In the genomic region with DNA sequence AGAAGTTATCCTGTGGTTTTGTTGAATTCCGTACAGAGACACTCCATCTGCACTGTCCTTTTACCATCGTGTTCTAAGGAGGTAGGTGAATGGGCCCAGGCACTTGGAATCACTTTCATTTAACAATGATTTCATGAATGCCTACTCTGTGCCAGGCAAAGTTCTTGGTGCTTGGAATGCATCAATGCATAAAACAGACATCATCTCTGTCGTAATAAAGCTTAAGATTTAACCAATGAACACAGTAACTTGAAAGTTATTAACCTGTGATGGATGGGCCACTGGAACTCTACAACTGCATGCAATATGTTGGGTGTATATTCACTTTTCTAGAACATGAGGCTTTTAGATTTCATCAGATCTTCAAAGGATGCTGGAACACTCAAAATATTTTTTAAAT, we compare ENCODE assay signal across 23 cellular contexts. TPM values are rescaled to one million over a fixed set of nuclear protein-coding genes. Genes with fewer than 3 reads are reported as not detected.
DNase-seq lines count a peak whose midpoint lies in the region; ATAC-seq, FAIRE-seq and TF ChIP-seq lines count a peak whose summit lies in the region.
"Had no signal": no experiment of that assay in that cellular context is flagged by ENCODE, and none has a peak within 500 bp of the region (broad histone marks: within the 10 kb centered on the region; RNA-seq: fewer than 3 reads in every experiment).

No MANE protein-coding gene starts in this region.

- H3K4ac ChIP-seq in IMR-90 (ENCODE audit: low read depth, low read length), result no peak overlapping the region

- no peaks in the 10 kb centered on the region for H3K9me3 ChIP-seq in A549
- no peaks in the 10 kb centered on the region for H3K9me3 ChIP-seq in IMR-90 (ENCODE audit: control insufficient read depth, insufficient read depth, low read length)
- no peaks in the 10 kb centered on the region for H3K9me3 ChIP-seq in astrocyte (ENCODE audit: insufficient read depth, low read depth, low read length)
- H3K9me3 ChIP-seq: BLaER1, Caco-2, HAP-1 had no signal

- peaks cover 23 to 46% of the 10 kb centered on the region in 2 experiments for H3K79me1 ChIP-seq in IMR-90 (ENCODE audit: low read depth in 1 of 2, low read length in 2 of 2)

- no peak overlapping the region for H2AK9ac ChIP-seq in IMR-90 (replicated peaks; ENCODE audit: low read depth, low read length, poor library complexity)

- POLR2A ChIA-PET in A549 (lab: Yijun Ruan, JAX) (no interaction called here), IMR-90 (lab: Charles Lee; ENCODE audit: unreplicated experiment) (no interaction called here)

- ATAC-seq in A549 (no peak), IMR-90 (ENCODE audit: low read depth) (no peak)
- ATAC-seq: CD8-positive, alpha-beta T cell had no signal

- peaks cover 4% of the 10 kb centered on the region for H3K36me3 ChIP-seq in IMR-90 (ENCODE audit: control insufficient read depth, insufficient read depth, low read length)
- H3K36me3 ChIP-seq in astrocyte (ENCODE audit: insufficient read depth, low read length), result no peaks in the 10 kb centered on the region
- H3K36me3 ChIP-seq: BLaER1, HAP-1 had no signal

- no peak overlapping the region for H4K8ac ChIP-seq in IMR-90 (ENCODE audit: low read depth in 2 of 2, low read length in 2 of 2)

- TF ChIP-seq RAD21 in A549 (conservative IDR thresholded peaks at IDR 0.05 in 1 of 2, IDR thresholded peaks at IDR 0.05 in 1 of 2) (no peak), IMR-90 (IDR thresholded peaks at IDR 0.05; ENCODE audit: low read length) (no peak)

- no peaks in the 10 kb centered on the region for H3K27me3 Mint-ChIP-seq in astrocyte (ENCODE audit: low read depth, unreplicated experiment)

- no peak overlapping the region for H3K56ac ChIP-seq in IMR-90 (ENCODE audit: extremely low read depth, insufficient read depth, low read length)

- intact Hi-C loops in IMR-90 (cut with micrococcal nuclease), result no loop called here

- in situ Hi-C loops in IMR-90 (cut with MboI; ENCODE audit: low sequenced_read_pairs), result loop anchor here (25.0 kb wide), 1 partner anchor 413 kb away; no protein-coding TSS in a partner anchor

- H3K4me1 Mint-ChIP-seq in astrocyte (ENCODE audit: low read depth, unreplicated experiment), result no peaks in the 10 kb centered on the region
- H3K4me1 Mint-ChIP-seq: B cell; CD4-positive, CD25-positive, alpha-beta regulatory T cell had no signal

- H2BK15ac ChIP-seq in IMR-90 (ENCODE audit: low read depth, low read length), result no peak overlapping the region

- no peak overlapping the region; the same call in 1 of the 2 replicates for H3K18ac ChIP-seq in IMR-90 (ENCODE audit: low read depth, low read length)

- no peak overlapping the region for H3K4me3 Mint-ChIP-seq in astrocyte (ENCODE audit: unreplicated experiment)
- H3K4me3 Mint-ChIP-seq: B cell; CD4-positive, CD25-positive, alpha-beta regulatory T cell; CD8-positive, alpha-beta T cell had no signal

- H2BK5ac ChIP-seq in IMR-90 (ENCODE audit: low read depth, low read length, poor library complexity, severe bottlenecking), result no peak overlapping the region

- DNase-seq in A549 (ENCODE audit: low read depth in 1 of 2, low spot score in 1 of 2) (no peak), IMR-90 (no peak), astrocyte (ENCODE audit: low read depth) (no peak), kidney tubule cell (ENCODE audit: low spot score) (peak; percentile 51), 8988T (no peak), occipital lobe (lab: John Stamatoyannopoulos, UW) (no peak), HuH-7.5 (ENCODE audit: low spot score) (no peak), GOT3 (lab: John Stamatoyannopoulos, UW) (no peak)
- DNase-seq: Caco-2; CD4-positive, CD25-positive, alpha-beta regulatory T cell; CD8-positive, alpha-beta T cell; DMS153; DND-41; GM23248 had no signal

- H3K27ac Mint-ChIP-seq in astrocyte (ENCODE audit: unreplicated experiment), result no peak overlapping the region
- H3K27ac Mint-ChIP-seq: B cell; CD4-positive, CD25-positive, alpha-beta regulatory T cell; CD8-positive, alpha-beta T cell had no signal

- H3K4me2 ChIP-seq in A549 (peak overlapping the region; percentile 17; the same call in 2 of the 3 replicates), IMR-90 (ENCODE audit: low read depth, low read length) (no peak overlapping the region), astrocyte (ENCODE audit: low read length) (no peak overlapping the region)
- H3K4me2 ChIP-seq: BLaER1 had no signal

- no peak overlapping the region for H2BK120ac ChIP-seq in IMR-90 (ENCODE audit: low read depth, low read length)

- peaks cover 3% of the 10 kb centered on the region for H3K9me3 Mint-ChIP-seq in astrocyte (ENCODE audit: unreplicated experiment)
- H3K9me3 Mint-ChIP-seq: CD8-positive, alpha-beta T cell had no signal

- no peak for TF ChIP-seq POLR2A in A549 (IDR thresholded peaks at IDR 0.05; ENCODE audit: low read length)
- TF ChIP-seq POLR2A in IMR-90 (IDR thresholded peaks at IDR 0.05; ENCODE audit: low read depth, low read length), result no peak

- peaks cover 2% of the 10 kb centered on the region; the same call in 1 of the 2 replicates for H3K9me1 ChIP-seq in IMR-90 (ENCODE audit: insufficient read depth, low read length)

- peaks cover 11% of the 10 kb centered on the region; the same call in 1 of the 3 replicates for H3K4me1 ChIP-seq in A549
- H3K4me1 ChIP-seq in IMR-90 (ENCODE audit: control insufficient read depth, insufficient read depth, low read length), result peaks cover 2% of the 10 kb centered on the region; the same call in 1 of the 2 replicates
- no peaks in the 10 kb centered on the region for H3K4me1 ChIP-seq in astrocyte (ENCODE audit: insufficient read depth, low read length)
- H3K4me1 ChIP-seq: BLaER1 had no signal

- H3K4me3 ChIP-seq in A549, result no peak overlapping the region
- no peak overlapping the region for H3K4me3 ChIP-seq in IMR-90 (ENCODE audit: insufficient read depth, low read depth, low read length)
- H3K4me3 ChIP-seq in astrocyte (ENCODE audit: insufficient read depth, low read depth, low read length), result no peak overlapping the region
- H3K4me3 ChIP-seq: BLaER1, GM23248, HAP-1 had no signal

- TSS peak; percentile 4 for BruUV-seq in IMR-90 (replicated peaks; lab: Mats Ljungman, UMichigan)

- WGBS in A549 (ENCODE audit: missing lambda C conversion rate), result 52% methylated on average over 3 of the region's 3 CpGs
- WGBS in IMR-90 (ENCODE audit: extremely low coverage in 2 of 2, insufficient read length in 1 of 2), 2 experiments, result no CpG with 5 or more reads among the region's 3 CpGs

- dilution Hi-C loops in IMR-90 (cut with HindIII; ENCODE audit: low sequenced_read_pairs, unreplicated experiment), result no loop called here

- no peak overlapping the region for H2BK20ac ChIP-seq in IMR-90 (ENCODE audit: low read depth, low read length)

- H3K27me3 ChIP-seq in IMR-90 (ENCODE audit: control insufficient read depth, insufficient read depth, low read length) (no peaks in the 10 kb centered on the region), astrocyte (ENCODE audit: insufficient read depth, low read length) (no peaks in the 10 kb centered on the region)
- H3K27me3 ChIP-seq: BLaER1 had no signal

- H4K20me1 ChIP-seq in IMR-90 (ENCODE audit: insufficient read depth, low read length) (no peaks in the 10 kb centered on the region), astrocyte (ENCODE audit: insufficient read depth, low read length) (no peaks in the 10 kb centered on the region)
- H4K20me1 ChIP-seq: BLaER1 had no signal

- H2AFZ ChIP-seq in IMR-90 (replicated peaks; ENCODE audit: low read length, poor library complexity) (no peak overlapping the region), astrocyte (ENCODE audit: low read depth, low read length) (no peak overlapping the region)
- H2AFZ ChIP-seq: GM23248 had no signal

- FAIRE-seq in A549 (lab: Jason Lieb, UNC), result no peak
- FAIRE-seq in astrocyte (lab: Jason Lieb, UNC), result peak; percentile 5
- FAIRE-seq: G401.6, GM12892, GM19239, H54 had no signal

- H3K9ac ChIP-seq in IMR-90 (ENCODE audit: low read depth, low read length), result no peak overlapping the region
- no peak overlapping the region for H3K9ac ChIP-seq in astrocyte (ENCODE audit: low read length)
- H3K9ac ChIP-seq: BLaER1, GM23248 had no signal

- TF ChIP-seq CTCF in A549 (IDR thresholded peaks at IDR 0.05) (no peak), IMR-90 (conservative IDR thresholded peaks at IDR 0.05; ENCODE audit: low read depth, low read length) (no peak), astrocyte (IDR thresholded peaks at IDR 0.05; ENCODE audit: insufficient read depth, low read depth, low read length) (no peak)

- H2AK5ac ChIP-seq in IMR-90 (ENCODE audit: low read depth, low read length), result no peak overlapping the region

- no peaks in the 10 kb centered on the region for H3K36me3 Mint-ChIP-seq in astrocyte (ENCODE audit: low read depth, unreplicated experiment)
- H3K36me3 Mint-ChIP-seq: CD4-positive, CD25-positive, alpha-beta regulatory T cell; CD8-positive, alpha-beta T cell had no signal

- TF ChIP-seq EP300 in A549 (IDR thresholded peaks at IDR 0.05), result no peak

- no peak overlapping the region for H3K14ac ChIP-seq in IMR-90 (replicated peaks; ENCODE audit: low read depth, low read length)

- no peaks in the 10 kb centered on the region for H3K79me2 ChIP-seq in astrocyte (ENCODE audit: insufficient read depth, low read length)

- no peak overlapping the region for H3K23ac ChIP-seq in IMR-90 (ENCODE audit: low read depth, low read length)

- no peak overlapping the region for H4K91ac ChIP-seq in IMR-90 (ENCODE audit: insufficient read depth, low read depth, low read length)

- CTCF ChIA-PET in A549 (lab: Yijun Ruan, JAX) (interaction anchor here (1.9 kb wide), 1 partner anchor 12 kb away, joined by 5 read pairs; no protein-coding TSS in a partner anchor), IMR-90 (lab: Yijun Ruan, JAX) (interaction anchor here (0.5 kb wide), 1 partner anchor 1801 kb away, joined by 4 read pairs; no protein-coding TSS in a partner anchor)

- peak overlapping the region in 1 of 2 experiments; percentile 16; a peak in 1 of 6 replicates for H3K27ac ChIP-seq in A549
- no peak overlapping the region for H3K27ac ChIP-seq in IMR-90 (ENCODE audit: insufficient read depth, low read length)
- H3K27ac ChIP-seq in astrocyte (ENCODE audit: low read depth, low read length), result no peak overlapping the region
- H3K27ac ChIP-seq: 22Rv1, BLaER1, C4-2B, GM23248 had no signal

- H4K5ac ChIP-seq in IMR-90 (ENCODE audit: low read depth, low read length), result no peak overlapping the region; the same call in 1 of the 2 replicates

TF ChIP-seq in A549, 52 proteins besides CTCF, POLR2A, EP300 and RAD21 (continues in another document):
- TF ChIP-seq GATA3 (IDR thresholded peaks at IDR 0.05; ENCODE audit: borderline replicate concordance), result no peak

TF ChIP-seq in IMR-90, 13 proteins besides CTCF, POLR2A, EP300 and RAD21 (continues in another document):
- no peak for TF ChIP-seq RFX5 (IDR thresholded peaks at IDR 0.05; ENCODE audit: low read depth, low read length)

RNA-seq across cellular contexts. Expression of a gene that starts 14.1 kb away (rescaled TPM):
- polyA plus RNA-seq in A549 (2011; rRNA removed) (2.8 TPM in 2 replicates), A549 (2017; fragmentation: RNase III; extraction: RNeasy Plus Mini Kit Qiagen cat#74134 plus additional on column Dnase treatment) (2.4 to 2.9 TPM (median 2.6 TPM) in 3 replicates), IMR-90 (2012; rRNA removed) (23.6 and 27.0 TPM in 2 replicates)
- 2.2 and 3.3 TPM in 2 replicates for polyA plus RNA-seq in A549 (2012; cell fraction: cytosol; rRNA removed)
- polyA plus RNA-seq in A549 (2012; cell fraction: nucleus; rRNA removed), result 4.2 TPM in 2 replicates
- polyA minus RNA-seq in A549 (2011; rRNA and poly(A)+ RNA removed), result 15.0 and 15.6 TPM in 2 replicates
- total RNA-seq in IMR-90 (2012; rRNA removed) (46.6 and 46.9 TPM in 2 replicates), astrocyte (28.7 and 30.1 TPM in 2 replicates), occipital lobe (12.3 TPM)
- 11.8 and 14.7 TPM in 2 replicates for polyA plus RNA-seq in IMR-90 (2012; cell fraction: cytosol; rRNA removed)
- polyA plus RNA-seq in IMR-90 (2012; cell fraction: nucleus; rRNA removed; ENCODE audit: low replicate concordance), result 43.0 and 67.3 TPM in 2 replicates
- total RNA-seq: CD4-positive, CD25-positive, alpha-beta regulatory T cell; CD8-positive, alpha-beta T cell had no signal
- polyA plus RNA-seq: CD4-positive, CD25-positive, alpha-beta regulatory T cell had no signal
